28 cellular contexts compared by ENCODE assay signal in the genomic region with DNA sequence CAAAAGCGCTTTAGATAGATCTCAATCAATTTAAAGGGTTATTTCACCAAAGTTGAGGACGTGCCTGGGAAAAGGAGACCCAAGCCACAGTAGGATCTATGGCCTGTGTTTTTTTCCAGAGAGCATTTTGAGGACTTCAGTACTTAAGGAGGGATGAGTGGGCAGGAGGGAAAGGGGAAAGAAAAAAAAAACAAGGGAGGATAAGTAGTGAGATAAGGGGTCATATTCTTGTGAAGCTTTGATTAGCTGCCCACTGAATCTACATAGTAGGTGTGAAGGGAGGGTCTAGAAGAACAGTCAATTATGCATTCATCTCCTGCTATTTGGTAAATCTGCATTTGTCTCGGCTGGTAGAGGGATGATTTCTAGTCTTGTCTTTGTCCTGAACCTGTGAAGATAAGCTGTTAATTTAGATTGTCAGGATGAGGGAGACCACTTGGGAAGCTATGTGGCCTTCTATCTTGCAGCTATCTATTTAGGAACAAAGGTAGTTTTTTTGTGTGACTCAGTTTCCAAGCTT. TPM values are rescaled to one million over a fixed set of nuclear protein-coding genes. Genes with fewer than 3 reads are reported as not detected.
"Had no signal": no experiment of that assay in that cellular context is flagged by ENCODE, and none has a peak within 500 bp of the region (broad histone marks: within the 10 kb centered on the region; RNA-seq: fewer than 3 reads in every experiment).

No MANE protein-coding gene starts in this region.

- H3K27me3 Mint-ChIP-seq: stimulated activated memory B cell treated with anti-CD40 and anti-IgM and Interleukin-4, amounts not matched to agents 10 μg/mL and 1 μg/mL and 100 μg/mL, for 72 hours; stimulated activated naive CD8-positive, alpha-beta T cell treated with anti-CD3 and anti-CD28 coated beads, Interleukin-15, amount 100 ng/mL, for 72 hours; stimulated activated naive CD8-positive, alpha-beta T cell treated with anti-CD3 and anti-CD28 coated beads, Interleukin-15, Interleukin-2, amounts not matched to agents 100 ng/mL and 50 ng/mL, for 24 hours; type B pancreatic cell had no signal

- H3K36me3 ChIP-seq: stomach, suprapubic skin, thoracic aorta, thyroid gland, tibial artery, tibial nerve, transverse colon, upper lobe of left lung, upper lobe of right lung, uterus, vagina had no signal

- H3K9me3 ChIP-seq: stomach, suprapubic skin, testis, thoracic aorta, thyroid gland, tibial artery, tibial nerve, transverse colon, upper lobe of left lung, upper lobe of right lung, uterus, vagina had no signal

- H3K4me3 ChIP-seq: stomach, suprapubic skin, testis, thoracic aorta, thyroid gland, tibial artery, tibial nerve, transverse colon, upper lobe of left lung, upper lobe of right lung, uterus, vagina had no signal

- H3K4me1 ChIP-seq: stomach, suprapubic skin, testis, thyroid gland, tibial artery, tibial nerve, transverse colon, upper lobe of left lung, upper lobe of right lung, uterus, vagina had no signal

- H3K27me3 ChIP-seq: stomach, suprapubic skin, testis, thyroid gland, tibial artery, tibial nerve, transverse colon, upper lobe of left lung, upper lobe of right lung, uterus, vagina had no signal

- ATAC-seq: stimulated activated effector memory CD8-positive, alpha-beta T cell treated with anti-CD3 and anti-CD28 coated beads, Interleukin-12 subunit alpha, Interleukin-12 subunit beta, amount 100 ng/mL, for 72 hours; stimulated activated memory B cell treated with anti-CD40 and anti-IgM and Interleukin-4, amounts not matched to agents 10 μg/mL and 1 μg/mL and 100 μg/mL, for 72 hours; stimulated activated naive CD8-positive, alpha-beta T cell treated with anti-CD3 and anti-CD28 coated beads, Interleukin-15, amount 100 ng/mL, for 72 hours; stimulated activated naive CD8-positive, alpha-beta T cell treated with anti-CD3 and anti-CD28 coated beads, Interleukin-15, Interleukin-2, amounts not matched to agents 100 U/mL and 50 U/mL, for 24 hours; upper lobe of right lung had no signal

- H3K27ac Mint-ChIP-seq: stimulated activated effector memory CD8-positive, alpha-beta T cell treated with anti-CD3 and anti-CD28 coated beads, Interleukin-12 subunit alpha, Interleukin-12 subunit beta, amount 100 ng/mL, for 72 hours; stimulated activated memory B cell treated with anti-CD40 and anti-IgM and Interleukin-4, amounts not matched to agents 10 μg/mL and 1 μg/mL and 100 μg/mL, for 72 hours; stimulated activated naive CD8-positive, alpha-beta T cell treated with anti-CD3 and anti-CD28 coated beads, Interleukin-15, amount 100 ng/mL, for 72 hours; stimulated activated naive CD8-positive, alpha-beta T cell treated with anti-CD3 and anti-CD28 coated beads, Interleukin-15, Interleukin-2, amounts not matched to agents 100 ng/mL and 50 ng/mL, for 24 hours; type B pancreatic cell had no signal

- H3K36me3 Mint-ChIP-seq: stimulated activated effector memory CD8-positive, alpha-beta T cell treated with anti-CD3 and anti-CD28 coated beads, Interleukin-12 subunit alpha, Interleukin-12 subunit beta, amount 100 ng/mL, for 72 hours; stimulated activated memory B cell treated with anti-CD40 and anti-IgM and Interleukin-4, amounts not matched to agents 10 μg/mL and 1 μg/mL and 100 μg/mL, for 72 hours; type B pancreatic cell had no signal

- H3K9me3 Mint-ChIP-seq: stimulated activated naive CD8-positive, alpha-beta T cell treated with anti-CD3 and anti-CD28 coated beads, Interleukin-15, Interleukin-2, amounts not matched to agents 100 ng/mL and 50 ng/mL, for 24 hours; type B pancreatic cell had no signal

- H3K4me3 Mint-ChIP-seq: stimulated activated effector memory CD8-positive, alpha-beta T cell treated with anti-CD3 and anti-CD28 coated beads, Interleukin-12 subunit alpha, Interleukin-12 subunit beta, amount 100 ng/mL, for 72 hours; stimulated activated memory B cell treated with anti-CD40 and anti-IgM and Interleukin-4, amounts not matched to agents 10 μg/mL and 1 μg/mL and 100 μg/mL, for 72 hours; stimulated activated naive CD8-positive, alpha-beta T cell treated with anti-CD3 and anti-CD28 coated beads, Interleukin-15, amount 100 ng/mL, for 72 hours; stimulated activated naive CD8-positive, alpha-beta T cell treated with anti-CD3 and anti-CD28 coated beads, Interleukin-15, Interleukin-2, amounts not matched to agents 100 ng/mL and 50 ng/mL, for 24 hours; type B pancreatic cell had no signal

- H3K4me1 Mint-ChIP-seq: stimulated activated effector memory CD8-positive, alpha-beta T cell treated with anti-CD3 and anti-CD28 coated beads, Interleukin-12 subunit alpha, Interleukin-12 subunit beta, amount 100 ng/mL, for 72 hours; stimulated activated memory B cell treated with anti-CD40 and anti-IgM and Interleukin-4, amounts not matched to agents 10 μg/mL and 1 μg/mL and 100 μg/mL, for 72 hours; stimulated activated naive CD8-positive, alpha-beta T cell treated with anti-CD3 and anti-CD28 coated beads, Interleukin-15, amount 100 ng/mL, for 72 hours had no signal

- H3K27ac ChIP-seq: stomach, suprapubic skin, testis, thoracic aorta, thyroid gland, tibial artery, tibial nerve, transverse colon, upper lobe of left lung, upper lobe of right lung, uterus, vagina had no signal

- DNase-seq: stimulated activated CD4-positive, alpha-beta T cell treated with anti-CD3 and anti-CD28 coated beads, Interleukin-2, amount 100 ng/mL, for 48 hours; stimulated activated CD4-positive, alpha-beta T cell treated with anti-CD3 and anti-CD28 coated beads, Interleukin-4, amount 100 ng/mL, for 1 hour; stimulated activated CD4-positive, alpha-beta T cell treated with anti-CD3 and anti-CD28 coated beads, Interleukin-4, amount 100 ng/mL, for 24 hours; stimulated activated CD4-positive, alpha-beta T cell treated with anti-CD3 and anti-CD28 coated beads, Interleukin-4, amount 100 ng/mL, for 4 hours; stimulated activated CD8-positive, alpha-beta memory T cell treated with anti-CD3 and anti-CD28 coated beads, Interleukin-4, amount 100 ng/mL, for 48 hours; stimulated activated naive CD4-positive, alpha-beta T cell; stimulated activated naive CD4-positive, alpha-beta T cell treated with Interleukin-2 at 50 U/mL for 16 hours; stimulated activated naive CD8-positive, alpha-beta T cell treated with anti-CD3 and anti-CD28 coated beads, Interleukin-15, amount 100 ng/mL, for 72 hours; stimulated activated naive CD8-positive, alpha-beta T cell treated with anti-CD3 and anti-CD28 coated beads, Interleukin-15, Interleukin-2, amounts not matched to agents 100 U/mL and 50 U/mL, for 24 hours; stomach; substantia nigra; testis; thyroid gland; tibial artery; transverse colon; trophoblast cell; upper lobe of left lung; upper lobe of right lung; uterus had no signal

RNA-seq across cellular contexts. Expression of gene CLVS2, which starts 48.4 kb away (rescaled TPM):
- total RNA-seq: subcutaneous adipose tissue, thyroid gland, upper lobe of right lung had no signal
